30 cellular contexts compared by ENCODE assay signal in the genomic region with DNA sequence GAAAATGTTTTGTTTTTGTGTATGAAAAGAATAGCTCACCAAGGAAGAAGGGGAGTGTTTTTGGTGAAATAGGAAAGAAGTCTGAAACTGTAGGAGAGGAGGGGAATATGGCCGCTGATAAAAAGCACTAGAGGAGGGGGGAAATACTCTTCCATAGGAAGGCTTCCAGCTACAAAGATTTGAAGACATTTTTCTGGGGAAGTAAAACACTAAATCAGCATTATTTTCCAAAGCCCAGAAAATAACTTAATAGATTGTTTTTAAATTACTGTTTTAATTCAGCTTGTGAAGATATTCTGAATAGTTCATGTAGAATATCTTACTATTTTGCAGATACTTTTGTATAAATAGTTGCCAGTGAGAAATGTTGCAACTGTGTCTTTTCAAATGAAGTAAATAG.
"Had no signal": no experiment of that assay in that cellular context is flagged by ENCODE, and none has a peak within 500 bp of the region (broad histone marks: within the 10 kb centered on the region; RNA-seq: fewer than 3 reads in every experiment).

No MANE protein-coding gene starts in this region.

- ATAC-seq: activated naive CD4-positive, alpha-beta T cell treated with anti-CD3 and anti-CD28 coated beads, Interleukin-2, amount 50 U/mL, for 72 hours; activated naive CD8-positive, alpha-beta T cell treated with anti-CD3 and anti-CD28 coated beads, Interleukin-2, amount 50 U/mL, for 24 hours; activated T-cell treated with anti-CD3 and anti-CD28 coated beads, Interleukin-2, amount 50 U/mL, for 4 hours; body of pancreas; Panc1; SK-N-SH treated with all-trans-retinoic acid at 6 μM for 48 hours had no signal

- H3K9ac ChIP-seq: KMS-11 had no signal

- H3K9me3 ChIP-seq: ascending aorta, body of pancreas, MG63, SJCRH30 had no signal

- H3K27me3 ChIP-seq: ascending aorta, body of pancreas, MG63, SJCRH30 had no signal

- H3K4me1 ChIP-seq: SJCRH30 had no signal

- H3K27ac Mint-ChIP-seq: activated B cell treated with CpG ODN at 0.5 μM for 24 hours; activated CD4-positive, alpha-beta memory T cell treated with anti-CD3 and anti-CD28 coated beads for 36 hours; activated CD4-positive, alpha-beta T cell treated with anti-CD3 and anti-CD28 coated beads, Interleukin-2, amount 10 ng/mL, durations not matched to agents 7 days and 5 days; activated naive CD4-positive, alpha-beta T cell treated with anti-CD3 and anti-CD28 coated beads, Interleukin-2, amount 50 U/mL, for 72 hours; activated naive CD8-positive, alpha-beta T cell treated with anti-CD3 and anti-CD28 coated beads, Interleukin-2, amount 50 U/mL, for 24 hours had no signal

- H3K27ac ChIP-seq: ascending aorta, body of pancreas, KMS-11, RWPE1, SJCRH30 had no signal

- H3K4me2 ChIP-seq: KMS-11 had no signal

- H3K4me3 ChIP-seq: ascending aorta, body of pancreas, MG63, SJCRH30 had no signal

- H3K4me3 Mint-ChIP-seq: activated B cell treated with CpG ODN at 0.5 μM for 24 hours; activated CD4-positive, alpha-beta memory T cell treated with anti-CD3 and anti-CD28 coated beads for 36 hours; activated CD4-positive, alpha-beta T cell treated with anti-CD3 and anti-CD28 coated beads, Interleukin-2, amount 10 ng/mL, durations not matched to agents 7 days and 5 days; activated naive CD8-positive, alpha-beta T cell treated with anti-CD3 and anti-CD28 coated beads, Interleukin-2, amount 50 U/mL, for 24 hours; activated T-cell treated with anti-CD3 and anti-CD28 coated beads, Interleukin-2, amount 50 U/mL, for 4 hours had no signal

- DNase-seq: activated B cell treated with CpG ODN at 0.5 μM for 24 hours; activated CD4-positive, alpha-beta memory T cell treated with anti-CD3 and anti-CD28 coated beads for 36 hours; activated CD4-positive, alpha-beta T cell treated with anti-CD3 and anti-CD28 coated beads, Interleukin-2, amount 10 ng/mL, durations not matched to agents 7 days and 5 days; activated CD8-positive, alpha-beta memory T cell treated with anti-CD3 and anti-CD28 coated beads for 24 hours; activated effector memory CD4-positive, alpha-beta T cell treated with anti-CD3 and anti-CD28 coated beads, Interleukin-2, amount 50 U/mL, for 16 hours; activated naive CD4-positive, alpha-beta T cell treated with Interleukin-2 at 50 U/mL for 16 hours; activated naive CD8-positive, alpha-beta T cell treated with anti-CD3 and anti-CD28 coated beads, Interleukin-2, amount 50 U/mL, for 24 hours; activated T-cell treated with anti-CD3 and anti-CD28 coated beads, Interleukin-2, amount 50 U/mL, for 4 hours; amniotic stem cell; body of pancreas; MG63; MV-4-11; NCI-H1092 treated with DMSO at 0.1 percent for 48 hours; NCI-H1417 treated with DMSO at 0.1 percent for 48 hours; NCI-H1694 treated with DMSO at 0.1 percent for 48 hours; NCI-H2029 treated with DMSO at 0.1 percent for 48 hours; NCI-H345; NCI-H510A; NCI-H526 treated with DMSO at 0.1 percent for 48 hours; NCI-H82; Right ventricle myocardium superior; SJCRH30; SW 1271; T-helper 9 cell had no signal

- H3K27me3 Mint-ChIP-seq: activated B cell treated with CpG ODN at 0.5 μM for 24 hours; activated CD4-positive, alpha-beta memory T cell treated with anti-CD3 and anti-CD28 coated beads for 36 hours; activated CD4-positive, alpha-beta T cell treated with anti-CD3 and anti-CD28 coated beads, Interleukin-2, amount 10 ng/mL, durations not matched to agents 7 days and 5 days; activated naive CD8-positive, alpha-beta T cell treated with anti-CD3 and anti-CD28 coated beads, Interleukin-2, amount 50 U/mL, for 24 hours had no signal

- H3K9me3 Mint-ChIP-seq: activated B cell treated with CpG ODN at 0.5 μM for 24 hours; activated CD4-positive, alpha-beta memory T cell treated with anti-CD3 and anti-CD28 coated beads for 36 hours; activated CD4-positive, alpha-beta T cell treated with anti-CD3 and anti-CD28 coated beads, Interleukin-2, amount 10 ng/mL, durations not matched to agents 7 days and 5 days; activated naive CD4-positive, alpha-beta T cell treated with anti-CD3 and anti-CD28 coated beads, Interleukin-2, amount 50 U/mL, for 72 hours; activated naive CD8-positive, alpha-beta T cell treated with anti-CD3 and anti-CD28 coated beads, Interleukin-2, amount 50 U/mL, for 24 hours; activated T-cell treated with anti-CD3 and anti-CD28 coated beads, Interleukin-2, amount 50 U/mL, for 4 hours had no signal
